In genomic region chr9:78035369-78035993, GRCh38 we compare ENCODE assay signal across 8 cellular contexts. TPM values are rescaled to one million over a fixed set of nuclear protein-coding genes. Genes with fewer than 3 reads are reported as not detected.
DNase-seq lines count a peak whose midpoint lies in the region; ATAC-seq and TF ChIP-seq lines count a peak whose summit lies in the region.

No MANE protein-coding gene starts in this region.

- DNase-seq in GF-D8 (lab: John Stamatoyannopoulos, UW) (peak; percentile 72), KG1 (lab: John Stamatoyannopoulos, UW) (peak; percentile 68), foreskin fibroblast (peak; percentile 70 to 90), neuronal stem cell (ENCODE audit: low spot score) (peak; percentile 74), NK-92 (lab: John Stamatoyannopoulos, UW; ENCODE audit: unreplicated experiment) (no peak)
- peak; percentile 44 for DNase-seq in activated T-helper 2 cell treated with anti-CD3 and anti-CD28 coated beads, Interferon-gamma antibody, Interleukin-2, Interleukin-4, amounts not matched to agents 10 μg/mL and 5 μg/mL and 100 μg/mL, durations not matched to agents 14 hours and 24 hours and 36 hours (ENCODE audit: low spot score)

- peak overlapping the region; percentile 25; the same call in 1 of the 2 replicates for H3K9ac ChIP-seq in OCI-LY3 (ENCODE audit: low read length)
- H3K9ac ChIP-seq in neuronal stem cell (ENCODE audit: low read depth, low read length, poor library complexity), result no peak overlapping the region

- H3K4me2 ChIP-seq in OCI-LY3 (ENCODE audit: low read length) (peak overlapping the region; percentile 75), neuronal stem cell (ENCODE audit: insufficient read depth, low read length, poor library complexity, severe bottlenecking) (no peak overlapping the region)

- no peak overlapping the region for H2BK120ac ChIP-seq in neuronal stem cell (ENCODE audit: low read depth, low read length)

- H3K4me3 ChIP-seq in OCI-LY3 (ENCODE audit: low read length) (peak overlapping the region; percentile 56), foreskin fibroblast (ENCODE audit: low read depth in 1 of 2, low read length in 2 of 2) (peak overlapping the region in 1 of 2 donors; percentile 20), neuronal stem cell (ENCODE audit: low read length in 2 of 2) (no peak overlapping the region)

- no peaks in the 10 kb centered on the region for H3K27me3 ChIP-seq in OCI-LY3 (ENCODE audit: low read depth, low read length)
- peaks cover 0 to 4% (median 0%) of the 10 kb centered on the region in 3 experiments for H3K27me3 ChIP-seq in neuronal stem cell (ENCODE audit: control insufficient read depth in 3 of 3, insufficient read depth in 3 of 3, low read depth in 1 of 3, low read length in 3 of 3)

- H3K14ac ChIP-seq in neuronal stem cell (ENCODE audit: low read length), result no peak overlapping the region

- H3K9me3 Mint-ChIP-seq in activated T-helper 2 cell treated with anti-CD3 and anti-CD28 coated beads, Interferon-gamma antibody, Interleukin-2, Interleukin-4, amounts not matched to agents 10 μg/mL and 5 μg/mL and 100 μg/mL, durations not matched to agents 14 hours and 24 hours and 36 hours, result no peaks in the 10 kb centered on the region

- peak overlapping the region; percentile 87 for H2AFZ ChIP-seq in OCI-LY3 (ENCODE audit: low read depth, low read length)
- H2AFZ ChIP-seq in neuronal stem cell (ENCODE audit: low read length), result peak overlapping the region; percentile 44

- H3K9me3 ChIP-seq in OCI-LY3 (ENCODE audit: insufficient read depth, low read length), result no peaks in the 10 kb centered on the region
- no peaks in the 10 kb centered on the region for H3K9me3 ChIP-seq in neuronal stem cell (replicated peaks in 1 of 2; ENCODE audit: control insufficient read depth in 2 of 2, insufficient read depth in 1 of 2, low read depth in 1 of 2, low read length in 2 of 2)

- H2BK12ac ChIP-seq in neuronal stem cell (ENCODE audit: low read length), result no peak overlapping the region

- H3K36me3 Mint-ChIP-seq in activated T-helper 2 cell treated with anti-CD3 and anti-CD28 coated beads, Interferon-gamma antibody, Interleukin-2, Interleukin-4, amounts not matched to agents 10 μg/mL and 5 μg/mL and 100 μg/mL, durations not matched to agents 14 hours and 24 hours and 36 hours (ENCODE audit: low read depth), result no peaks in the 10 kb centered on the region

- ATAC-seq in GM21737 (IDR thresholded peaks at IDR 0.05; ENCODE audit: unreplicated experiment), result no peak

- H3K23ac ChIP-seq in neuronal stem cell (ENCODE audit: low read depth, low read length, poor library complexity), result no peak overlapping the region

- no peak overlapping the region for H3K27ac Mint-ChIP-seq in activated T-helper 2 cell treated with anti-CD3 and anti-CD28 coated beads, Interferon-gamma antibody, Interleukin-2, Interleukin-4, amounts not matched to agents 10 μg/mL and 5 μg/mL and 100 μg/mL, durations not matched to agents 14 hours and 24 hours and 36 hours

- H3K4me1 ChIP-seq in OCI-LY3 (ENCODE audit: low read length) (peaks cover 19% of the 10 kb centered on the region), neuronal stem cell (ENCODE audit: control insufficient read depth in 2 of 2, insufficient read depth in 1 of 2, low read depth in 1 of 2, low read length in 2 of 2) (peaks cover 0 to 2% of the 10 kb centered on the region in 2 donors)

- H3K18ac ChIP-seq in neuronal stem cell (ENCODE audit: low read length), result no peak overlapping the region

- no peak overlapping the region for H3K4ac ChIP-seq in neuronal stem cell (ENCODE audit: low read length)

- peaks cover 34% of the 10 kb centered on the region for H3K4me1 Mint-ChIP-seq in activated T-helper 2 cell treated with anti-CD3 and anti-CD28 coated beads, Interferon-gamma antibody, Interleukin-2, Interleukin-4, amounts not matched to agents 10 μg/mL and 5 μg/mL and 100 μg/mL, durations not matched to agents 14 hours and 24 hours and 36 hours (ENCODE audit: low read depth)

- no peaks in the 10 kb centered on the region for H3K79me2 ChIP-seq in OCI-LY3 (ENCODE audit: low read length)

- H4K91ac ChIP-seq in neuronal stem cell (ENCODE audit: low read depth, low read length, poor library complexity), result no peak overlapping the region

- no CpG with 5 or more reads among the region's 10 CpGs for WGBS in neuronal stem cell (ENCODE audit: extremely low coverage in 2 of 2, insufficient read length in 2 of 2, insufficient replicate concordance in 1 of 2), 2 donors

- no peak overlapping the region for H3K4me3 Mint-ChIP-seq in activated T-helper 2 cell treated with anti-CD3 and anti-CD28 coated beads, Interferon-gamma antibody, Interleukin-2, Interleukin-4, amounts not matched to agents 10 μg/mL and 5 μg/mL and 100 μg/mL, durations not matched to agents 14 hours and 24 hours and 36 hours (ENCODE audit: low read depth)

- H3K27ac ChIP-seq in OCI-LY3 (ENCODE audit: low read length) (no peak overlapping the region), neuronal stem cell (replicated peaks; ENCODE audit: low read length) (no peak overlapping the region)

- no peak overlapping the region for H2AK5ac ChIP-seq in neuronal stem cell (ENCODE audit: low read depth, low read length)

- no peaks in the 10 kb centered on the region for H4K20me1 ChIP-seq in OCI-LY3 (ENCODE audit: insufficient read depth, low read length)

- H3K36me3 ChIP-seq in OCI-LY3 (replicated peaks; ENCODE audit: low read depth, low read length) (no peaks in the 10 kb centered on the region), neuronal stem cell (replicated peaks in 1 of 2; ENCODE audit: control insufficient read depth in 2 of 2, insufficient read depth in 2 of 2, low read length in 2 of 2) (no peaks in the 10 kb centered on the region)

- peaks cover 5% of the 10 kb centered on the region for H3K27me3 Mint-ChIP-seq in activated T-helper 2 cell treated with anti-CD3 and anti-CD28 coated beads, Interferon-gamma antibody, Interleukin-2, Interleukin-4, amounts not matched to agents 10 μg/mL and 5 μg/mL and 100 μg/mL, durations not matched to agents 14 hours and 24 hours and 36 hours (ENCODE audit: low read depth)

- TF ChIP-seq CTCF in OCI-LY3 (IDR thresholded peaks at IDR 0.05; ENCODE audit: low read depth, low read length) (peak; percentile 84), foreskin fibroblast (IDR thresholded peaks at IDR 0.05; ENCODE audit: low read depth, low read length) (peak; percentile 81)

- intact Hi-C loops in activated T-helper 2 cell treated with anti-CD3 and anti-CD28 coated beads, Interferon-gamma antibody, Interleukin-2, Interleukin-4, amounts not matched to agents 10 μg/mL and 5 μg/mL and 100 μg/mL, durations not matched to agents 14 hours and 24 hours and 36 hours (cut with micrococcal nuclease), result no loop called here

- peaks cover 3% of the 10 kb centered on the region for H3K79me1 ChIP-seq in neuronal stem cell (ENCODE audit: low read depth, low read length)

- no peak overlapping the region for H4K8ac ChIP-seq in neuronal stem cell (ENCODE audit: low read depth, low read length)

- H2BK15ac ChIP-seq in neuronal stem cell (ENCODE audit: low read length), result no peak overlapping the region

- no peak overlapping the region for H2BK5ac ChIP-seq in neuronal stem cell (ENCODE audit: low read length)

RNA-seq across cellular contexts. Expression of gene GNAQ, which starts 3.9 kb away (rescaled TPM):
- 28.6 and 34.3 TPM in 2 replicates for total RNA-seq in activated T-helper 2 cell treated with anti-CD3 and anti-CD28 coated beads, Interferon-gamma antibody, Interleukin-2, Interleukin-4, amounts not matched to agents 10 μg/mL and 5 μg/mL and 100 μg/mL, durations not matched to agents 14 hours and 24 hours and 36 hours
- polyA plus RNA-seq in neuronal stem cell (2013, experiment 1 of 2), result 32.3 TPM
- 34.2 TPM for polyA plus RNA-seq in neuronal stem cell (2013, experiment 2 of 2)
